ENCODE assay signal across 24 cellular contexts in the genomic region with DNA sequence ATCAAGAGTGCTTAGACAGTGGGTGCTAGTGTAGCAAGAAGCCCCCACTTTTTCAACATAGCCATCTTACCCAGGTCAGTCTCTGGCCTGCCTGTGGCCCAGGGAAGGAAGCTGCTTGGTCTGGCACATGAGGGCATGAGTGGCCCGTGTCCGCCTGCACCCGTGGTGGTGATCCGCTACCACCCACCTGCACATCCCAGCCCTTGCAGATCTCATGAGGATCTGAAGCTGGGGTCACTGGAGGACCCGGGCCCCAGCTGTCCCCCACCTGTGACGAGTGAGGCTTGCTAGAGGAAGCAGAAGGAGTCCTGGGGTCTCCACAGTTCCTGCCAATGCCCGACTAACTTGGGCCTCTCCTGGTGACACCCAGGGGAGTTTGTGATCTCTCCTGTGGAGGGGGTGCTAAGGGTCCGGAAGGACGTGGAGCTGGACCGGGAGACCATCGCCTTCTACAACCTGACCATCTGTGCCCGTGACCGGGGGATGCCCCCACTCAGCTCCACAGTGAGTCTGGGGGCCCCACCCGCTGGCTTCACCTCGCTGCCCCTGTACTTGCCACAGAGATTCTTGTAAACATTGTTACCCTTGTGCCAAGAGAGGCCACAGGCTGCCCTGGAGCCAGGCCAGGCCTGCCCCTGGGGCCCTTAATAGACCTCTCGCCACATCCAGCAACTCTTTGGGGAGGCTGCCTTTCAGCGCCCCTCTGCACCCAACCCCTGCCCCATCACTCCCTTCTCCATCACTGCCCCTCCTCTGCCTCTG.
"Had no signal": no experiment of that assay in that cellular context is flagged by ENCODE, and none has a peak within 500 bp of the region (broad histone marks: within the 10 kb centered on the region; RNA-seq: fewer than 3 reads in every experiment).

No MANE protein-coding gene starts in this region.

- H3K27me3 Mint-ChIP-seq: activated naive CD8-positive, alpha-beta T cell; T-helper 17 cell had no signal

- H3K4me1 Mint-ChIP-seq: brain had no signal

- H3K27ac Mint-ChIP-seq: activated naive CD4-positive, alpha-beta T cell treated with anti-CD3 and anti-CD28 coated beads for 36 hours; activated naive CD8-positive, alpha-beta T cell; brain; T-helper 17 cell; WTC11 had no signal

- H3K36me3 Mint-ChIP-seq: activated naive CD8-positive, alpha-beta T cell; brain; WTC11 had no signal

- DNase-seq: activated CD4-positive, alpha-beta T cell treated with anti-CD3 and anti-CD28 coated beads for 48 hours; activated CD4-positive, alpha-beta T cell treated with anti-CD3 and anti-CD28 coated beads, Interleukin-2, amount 50 U/mL, for 4 hours; activated CD4-positive, CD25-positive, alpha-beta regulatory T cell treated with anti-CD3 and anti-CD28 coated beads, Interleukin-2, amount 50 U/mL, for 72 hours; activated CD8-positive, alpha-beta memory T cell treated with anti-CD3 and anti-CD28 coated beads for 24 hours; activated gamma-delta T cell; activated naive CD4-positive, alpha-beta T cell treated with anti-CD3 and anti-CD28 coated beads for 36 hours; activated T-cell treated with anti-CD3 and anti-CD28 coated beads, Interleukin-2, amount 50 U/mL, for 4 hours; amygdala; Karpas-422; MM.1S; NCI-H1105; NCI-H1436; NCI-H187 treated with DMSO at 0.1 percent for 48 hours; NCI-H2081 treated with DMSO at 0.1 percent for 48 hours; NCI-H446; NCI-H524; PC-3; SIG-M5; T-helper 17 cell; T-helper 9 cell had no signal

- H3K4me3 ChIP-seq: K562 had no signal

- ATAC-seq: activated T-cell treated with anti-CD3 and anti-CD28 coated beads, Interleukin-2, amount 50 U/mL, for 4 hours; PC-3; T-helper 17 cell had no signal

- H3K9me3 Mint-ChIP-seq: activated naive CD4-positive, alpha-beta T cell treated with anti-CD3 and anti-CD28 coated beads for 36 hours; activated T-cell treated with anti-CD3 and anti-CD28 coated beads, Interleukin-2, amount 50 U/mL, for 4 hours; brain; WTC11 had no signal

- H3K4me3 Mint-ChIP-seq: activated naive CD4-positive, alpha-beta T cell treated with anti-CD3 and anti-CD28 coated beads for 36 hours; activated naive CD8-positive, alpha-beta T cell; activated T-cell treated with anti-CD3 and anti-CD28 coated beads, Interleukin-2, amount 50 U/mL, for 4 hours; brain; T-helper 17 cell; WTC11 had no signal
